ENCODE assay signal across 30 cellular contexts in the genomic region with DNA sequence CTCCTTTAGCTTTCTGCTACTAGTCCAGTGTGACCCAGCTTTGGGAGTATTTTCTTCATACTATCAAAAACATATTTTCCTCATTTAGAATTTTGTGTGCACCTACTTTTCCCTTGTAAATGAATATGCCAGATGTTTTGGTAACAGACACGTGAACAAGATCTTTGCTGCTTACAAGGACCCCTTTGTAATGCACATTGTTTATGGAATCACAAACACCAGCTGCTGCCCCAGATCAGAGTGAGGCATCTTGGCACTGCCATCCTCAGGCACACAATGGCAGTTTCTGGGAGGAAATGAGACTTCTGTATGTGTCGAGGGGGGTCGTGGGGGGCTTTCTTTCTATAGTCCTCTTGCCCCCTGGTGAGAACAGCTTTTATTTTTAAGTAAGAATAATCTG.
DNase-seq lines count a peak whose midpoint lies in the region; ATAC-seq lines count a peak whose summit lies in the region.
"Had no signal": no experiment of that assay in that cellular context is flagged by ENCODE, and none has a peak within 500 bp of the region (broad histone marks: within the 10 kb centered on the region; RNA-seq: fewer than 3 reads in every experiment).

No MANE protein-coding gene starts in this region.

- peaks cover 8% of the 10 kb centered on the region for H3K36me3 Mint-ChIP-seq in T-helper 17 cell (ENCODE audit: low read depth)

- H3K4me1 Mint-ChIP-seq in T-helper 17 cell = peaks cover 8% of the 10 kb centered on the region

- H3K4me3 Mint-ChIP-seq in T-helper 17 cell = no peak overlapping the region
- H3K4me3 Mint-ChIP-seq: activated B cell treated with CpG ODN at 0.5 μM for 24 hours; activated CD4-positive, alpha-beta T cell treated with anti-CD3 and anti-CD28 coated beads, Interleukin-2, amount 10 ng/mL, durations not matched to agents 7 days and 5 days; activated naive CD8-positive, alpha-beta T cell treated with anti-CD3 and anti-CD28 coated beads for 36 hours; activated T-cell treated with anti-CD3 and anti-CD28 coated beads, Interleukin-2, amount 50 U/mL, for 24 hours had no signal

- no peaks in the 10 kb centered on the region for H3K27me3 ChIP-seq in layer of hippocampus (ENCODE audit: control insufficient read depth, insufficient read depth, low read length)
- H3K27me3 ChIP-seq: BLaER1 treated with 17β-estradiol and CSF1 and Interleukin-3, amounts not matched to agents 10 nM and 100 nM; esophagus squamous epithelium; foreskin keratinocyte; hepatocyte; stomach; tibial nerve had no signal

- H3K9me3 ChIP-seq in T-helper 17 cell (ENCODE audit: control insufficient read depth, low read length, poor library complexity, severe bottlenecking) = no peaks in the 10 kb centered on the region
- H3K9me3 ChIP-seq: BLaER1 treated with 17β-estradiol and CSF1 and Interleukin-3, amounts not matched to agents 10 nM and 100 nM; esophagus squamous epithelium; stomach; tibial nerve had no signal

- no peak for ATAC-seq in HG02571 (IDR thresholded peaks at IDR 0.05; ENCODE audit: unreplicated experiment)
- no peak for ATAC-seq in T-helper 17 cell
- ATAC-seq: foreskin keratinocyte, PC-3, sciatic nerve had no signal

- H3K27ac Mint-ChIP-seq in T-helper 17 cell = no peak overlapping the region
- H3K27ac Mint-ChIP-seq: activated B cell treated with CpG ODN at 0.5 μM for 24 hours; activated CD4-positive, alpha-beta T cell treated with anti-CD3 and anti-CD28 coated beads, Interleukin-2, amount 10 ng/mL, durations not matched to agents 7 days and 5 days; activated naive CD8-positive, alpha-beta T cell treated with anti-CD3 and anti-CD28 coated beads for 36 hours; activated T-cell treated with anti-CD3 and anti-CD28 coated beads, Interleukin-2, amount 50 U/mL, for 24 hours had no signal

- H3K27me3 Mint-ChIP-seq in T-helper 17 cell = no peaks in the 10 kb centered on the region
- H3K27me3 Mint-ChIP-seq: activated CD4-positive, alpha-beta T cell treated with anti-CD3 and anti-CD28 coated beads, Interleukin-2, amount 10 ng/mL, durations not matched to agents 7 days and 5 days; activated naive CD8-positive, alpha-beta T cell treated with anti-CD3 and anti-CD28 coated beads for 36 hours; activated T-cell treated with anti-CD3 and anti-CD28 coated beads, Interleukin-2, amount 50 U/mL, for 24 hours had no signal

- DNase-seq in NCI-H2171 (lab: John Stamatoyannopoulos, UW) = peak; percentile 60
- no peak for DNase-seq in activated naive CD4-positive, alpha-beta T cell (lab: John Stamatoyannopoulos, UW)
- no peak for DNase-seq in T-helper 17 cell
- DNase-seq: activated B cell treated with CpG ODN at 0.5 μM for 24 hours; activated CD4-positive, alpha-beta T cell treated with anti-CD3 and anti-CD28 coated beads, Interleukin-2, amount 10 ng/mL, durations not matched to agents 7 days and 5 days; activated effector memory CD4-positive, alpha-beta T cell treated with anti-CD3 and anti-CD28 coated beads, Interleukin-2, amount 50 U/mL, for 16 hours; activated naive CD8-positive, alpha-beta T cell treated with anti-CD3 and anti-CD28 coated beads for 36 hours; activated T-cell treated with anti-CD3 and anti-CD28 coated beads, Interleukin-2, amount 50 U/mL, for 24 hours; COR-L47; cortex of kidney; esophagus squamous epithelium; foreskin keratinocyte; HCEC 1CT; KG1; mammary epithelial cell; NCI-H2081 treated with DMSO at 0.1 percent for 48 hours; NCI-H524 treated with DMSO at 0.1 percent for 48 hours; PC-3; stimulated activated CD4-positive, alpha-beta T cell treated with anti-CD3 and anti-CD28 coated beads, Interleukin-2, amount 100 ng/mL, for 48 hours; stomach had no signal

- peak overlapping the region; percentile 99 for H3K27ac ChIP-seq in cingulate gyrus (ENCODE audit: low read depth, low read length)
- peak overlapping the region; percentile 98 for H3K27ac ChIP-seq in layer of hippocampus (ENCODE audit: low read depth, low read length)
- peak overlapping the region; percentile 100 for H3K27ac ChIP-seq in temporal lobe (ENCODE audit: low read depth, low read length)
- H3K27ac ChIP-seq: BLaER1 treated with 17β-estradiol and CSF1 and Interleukin-3, amounts not matched to agents 10 nM and 100 nM; esophagus squamous epithelium; foreskin keratinocyte; hepatocyte; parathyroid adenoma; SK-N-MC; stomach; tibial nerve had no signal
